1 cellular context compared by ENCODE assay signal in genomic region chr7:36208997-36209813, GRCh38.
TF ChIP-seq lines count a peak whose summit lies in the region.

No MANE protein-coding gene starts in this region.

TF ChIP-seq in HepG2, 621 proteins besides CTCF, POLR2A, EP300 and RAD21 (continued from another document and continues in another):
- TF ChIP-seq, protein P1, sequence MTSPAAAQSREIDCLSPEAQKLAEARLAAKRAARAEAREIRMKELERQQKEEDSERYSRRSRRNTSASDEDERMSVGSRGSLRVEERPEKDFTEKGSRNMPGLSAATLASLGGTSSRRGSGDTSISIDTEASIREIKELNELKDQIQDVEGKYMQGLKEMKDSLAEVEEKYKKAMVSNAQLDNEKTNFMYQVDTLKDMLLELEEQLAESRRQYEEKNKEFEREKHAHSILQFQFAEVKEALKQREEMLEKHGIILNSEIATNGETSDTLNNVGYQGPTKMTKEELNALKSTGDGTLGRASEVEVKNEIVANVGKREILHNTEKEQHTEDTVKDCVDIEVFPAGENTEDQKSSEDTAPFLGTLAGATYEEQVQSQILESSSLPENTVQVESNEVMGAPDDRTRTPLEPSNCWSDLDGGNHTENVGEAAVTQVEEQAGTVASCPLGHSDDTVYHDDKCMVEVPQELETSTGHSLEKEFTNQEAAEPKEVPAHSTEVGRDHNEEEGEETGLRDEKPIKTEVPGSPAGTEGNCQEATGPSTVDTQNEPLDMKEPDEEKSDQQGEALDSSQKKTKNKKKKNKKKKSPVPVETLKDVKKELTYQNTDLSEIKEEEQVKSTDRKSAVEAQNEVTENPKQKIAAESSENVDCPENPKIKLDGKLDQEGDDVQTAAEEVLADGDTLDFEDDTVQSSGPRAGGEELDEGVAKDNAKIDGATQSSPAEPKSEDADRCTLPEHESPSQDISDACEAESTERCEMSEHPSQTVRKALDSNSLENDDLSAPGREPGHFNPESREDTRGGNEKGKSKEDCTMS (CRISPR knock-in tag; conservative IDR thresholded peaks at IDR 0.05) = no peak
- TF ChIP-seq NFE2 (CRISPR knock-in tag; IDR thresholded peaks at IDR 0.05) (no peak), ZNF841 (CRISPR knock-in tag; IDR thresholded peaks at IDR 0.05; ENCODE audit: borderline replicate concordance) (no peak), DBP (CRISPR knock-in tag; IDR thresholded peaks at IDR 0.05; ENCODE audit: not compliant biosample characterization) (no peak), ZC3H13 (CRISPR knock-in tag; IDR thresholded peaks at IDR 0.05) (no peak), PRMT3 (CRISPR knock-in tag; IDR thresholded peaks at IDR 0.05; ENCODE audit: borderline replicate concordance, low read depth) (no peak), TFDP2 (CRISPR knock-in tag; IDR thresholded peaks at IDR 0.05) (no peak), ETV5 (CRISPR knock-in tag; IDR thresholded peaks at IDR 0.05; ENCODE audit: borderline replicate concordance) (no peak), CSRNP1 (CRISPR knock-in tag; IDR thresholded peaks at IDR 0.05) (no peak), YY1 (IDR thresholded peaks at IDR 0.05; ENCODE audit: insufficient read depth, insufficient replicate concordance, low read depth, low read length) (no peak), RERE (CRISPR knock-in tag; IDR thresholded peaks at IDR 0.05; ENCODE audit: low read depth) (no peak), SNAPC2 (CRISPR knock-in tag; IDR thresholded peaks at IDR 0.05) (no peak), E2F2 (CRISPR knock-in tag; IDR thresholded peaks at IDR 0.05; ENCODE audit: borderline replicate concordance) (no peak), RARA (CRISPR knock-in tag; IDR thresholded peaks at IDR 0.05) (peak; percentile 53), ZNF577 (CRISPR knock-in tag; IDR thresholded peaks at IDR 0.05; ENCODE audit: borderline replicate concordance, low read depth) (no peak), EED (CRISPR knock-in tag; IDR thresholded peaks at IDR 0.05) (no peak), MYPOP (CRISPR knock-in tag; IDR thresholded peaks at IDR 0.05) (no peak), SAP130 (CRISPR knock-in tag; IDR thresholded peaks at IDR 0.05; ENCODE audit: low read depth) (peak; percentile 20; the same call in 1 of the 2 replicates), BRCA1 (CRISPR knock-in tag; IDR thresholded peaks at IDR 0.05) (no peak), ATF1 (CRISPR knock-in tag; IDR thresholded peaks at IDR 0.05) (no peak), ZKSCAN8 (CRISPR knock-in tag; IDR thresholded peaks at IDR 0.05; ENCODE audit: borderline replicate concordance) (no peak), ZNF232 (CRISPR knock-in tag; IDR thresholded peaks at IDR 0.05; ENCODE audit: borderline replicate concordance) (no peak), ZMYM3 (CRISPR knock-in tag; IDR thresholded peaks at IDR 0.05) (0 out of 2 replicates have a peak, but pooled peaks have one; percentile 31), MBNL3 (CRISPR knock-in tag; conservative IDR thresholded peaks at IDR 0.05) (no peak), HINFP (CRISPR knock-in tag; IDR thresholded peaks at IDR 0.05; ENCODE audit: low read depth) (no peak), TGIF2 (CRISPR knock-in tag; IDR thresholded peaks at IDR 0.05) (no peak), ZNF354B (CRISPR knock-in tag; IDR thresholded peaks at IDR 0.05) (no peak), ZNF337 (CRISPR knock-in tag; IDR thresholded peaks at IDR 0.05; ENCODE audit: borderline replicate concordance, low read depth) (no peak), ZNF230 (CRISPR knock-in tag; IDR thresholded peaks at IDR 0.05) (no peak), TSC22D2 (CRISPR knock-in tag; IDR thresholded peaks at IDR 0.05; ENCODE audit: borderline replicate concordance) (no peak), CHD4 (IDR thresholded peaks at IDR 0.05; ENCODE audit: borderline replicate concordance, low read length) (peak; percentile 57; the same call in 1 of the 2 replicates), ZSCAN9 (CRISPR knock-in tag; IDR thresholded peaks at IDR 0.05; ENCODE audit: borderline replicate concordance) (no peak), ZNF343 (CRISPR knock-in tag; IDR thresholded peaks at IDR 0.05) (no peak), KDM1A (CRISPR knock-in tag; IDR thresholded peaks at IDR 0.05) (0 out of 2 replicates have a peak, but pooled peaks have one; percentile 22), ZNF260 (CRISPR knock-in tag; IDR thresholded peaks at IDR 0.05; ENCODE audit: borderline replicate concordance, low read depth) (no peak), SMAD1 (CRISPR knock-in tag; IDR thresholded peaks at IDR 0.05; ENCODE audit: borderline replicate concordance, low read depth) (no peak), KMT2A (CRISPR knock-in tag; IDR thresholded peaks at IDR 0.05) (no peak)
- TF ChIP-seq, protein P2, sequence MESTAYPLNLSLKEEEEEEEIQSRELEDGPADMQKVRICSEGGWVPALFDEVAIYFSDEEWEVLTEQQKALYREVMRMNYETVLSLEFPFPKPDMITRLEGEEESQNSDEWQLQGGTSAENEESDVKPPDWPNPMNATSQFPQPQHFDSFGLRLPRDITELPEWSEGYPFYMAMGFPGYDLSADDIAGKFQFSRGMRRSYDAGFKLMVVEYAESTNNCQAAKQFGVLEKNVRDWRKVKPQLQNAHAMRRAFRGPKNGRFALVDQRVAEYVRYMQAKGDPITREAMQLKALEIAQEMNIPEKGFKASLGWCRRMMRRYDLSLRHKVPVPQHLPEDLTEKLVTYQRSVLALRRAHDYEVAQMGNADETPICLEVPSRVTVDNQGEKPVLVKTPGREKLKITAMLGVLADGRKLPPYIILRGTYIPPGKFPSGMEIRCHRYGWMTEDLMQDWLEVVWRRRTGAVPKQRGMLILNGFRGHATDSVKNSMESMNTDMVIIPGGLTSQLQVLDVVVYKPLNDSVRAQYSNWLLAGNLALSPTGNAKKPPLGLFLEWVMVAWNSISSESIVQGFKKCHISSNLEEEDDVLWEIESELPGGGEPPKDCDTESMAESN (CRISPR knock-in tag; conservative IDR thresholded peaks at IDR 0.05) = no peak
- TF ChIP-seq, protein P3, sequence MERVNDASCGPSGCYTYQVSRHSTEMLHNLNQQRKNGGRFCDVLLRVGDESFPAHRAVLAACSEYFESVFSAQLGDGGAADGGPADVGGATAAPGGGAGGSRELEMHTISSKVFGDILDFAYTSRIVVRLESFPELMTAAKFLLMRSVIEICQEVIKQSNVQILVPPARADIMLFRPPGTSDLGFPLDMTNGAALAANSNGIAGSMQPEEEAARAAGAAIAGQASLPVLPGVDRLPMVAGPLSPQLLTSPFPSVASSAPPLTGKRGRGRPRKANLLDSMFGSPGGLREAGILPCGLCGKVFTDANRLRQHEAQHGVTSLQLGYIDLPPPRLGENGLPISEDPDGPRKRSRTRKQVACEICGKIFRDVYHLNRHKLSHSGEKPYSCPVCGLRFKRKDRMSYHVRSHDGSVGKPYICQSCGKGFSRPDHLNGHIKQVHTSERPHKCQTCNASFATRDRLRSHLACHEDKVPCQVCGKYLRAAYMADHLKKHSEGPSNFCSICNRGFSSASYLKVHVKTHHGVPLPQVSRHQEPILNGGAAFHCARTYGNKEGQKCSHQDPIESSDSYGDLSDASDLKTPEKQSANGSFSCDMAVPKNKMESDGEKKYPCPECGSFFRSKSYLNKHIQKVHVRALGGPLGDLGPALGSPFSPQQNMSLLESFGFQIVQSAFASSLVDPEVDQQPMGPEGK (CRISPR knock-in tag; IDR thresholded peaks at IDR 0.05) = no peak
- TF ChIP-seq, protein P4, sequence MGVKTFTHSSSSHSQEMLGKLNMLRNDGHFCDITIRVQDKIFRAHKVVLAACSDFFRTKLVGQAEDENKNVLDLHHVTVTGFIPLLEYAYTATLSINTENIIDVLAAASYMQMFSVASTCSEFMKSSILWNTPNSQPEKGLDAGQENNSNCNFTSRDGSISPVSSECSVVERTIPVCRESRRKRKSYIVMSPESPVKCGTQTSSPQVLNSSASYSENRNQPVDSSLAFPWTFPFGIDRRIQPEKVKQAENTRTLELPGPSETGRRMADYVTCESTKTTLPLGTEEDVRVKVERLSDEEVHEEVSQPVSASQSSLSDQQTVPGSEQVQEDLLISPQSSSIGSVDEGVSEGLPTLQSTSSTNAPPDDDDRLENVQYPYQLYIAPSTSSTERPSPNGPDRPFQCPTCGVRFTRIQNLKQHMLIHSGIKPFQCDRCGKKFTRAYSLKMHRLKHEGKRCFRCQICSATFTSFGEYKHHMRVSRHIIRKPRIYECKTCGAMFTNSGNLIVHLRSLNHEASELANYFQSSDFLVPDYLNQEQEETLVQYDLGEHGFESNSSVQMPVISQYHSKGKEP (CRISPR knock-in tag; IDR thresholded peaks at IDR 0.05) = no peak
